ENCODE assay signal across 22 cellular contexts in genomic region chr22:47277511-47277910, GRCh38.
"Had no signal": no experiment of that assay in that cellular context is flagged by ENCODE, and none has a peak within 500 bp of the region (broad histone marks: within the 10 kb centered on the region; RNA-seq: fewer than 3 reads in every experiment).

No MANE protein-coding gene starts in this region.

- H3K27me3 ChIP-seq: brain microvascular endothelial cell had no signal

- H3K4me3 ChIP-seq: coronary artery, dorsolateral prefrontal cortex had no signal

- DNase-seq: activated CD4-positive, alpha-beta memory T cell treated with anti-CD3 and anti-CD28 coated beads for 36 hours; activated CD4-positive, alpha-beta T cell treated with anti-CD3 and anti-CD28 coated beads for 36 hours; activated CD4-positive, alpha-beta T cell treated with anti-CD3 and anti-CD28 coated beads, Interleukin-2, amount 10 ng/mL, durations not matched to agents 24 days and 14 days; activated CD4-positive, CD25-positive, alpha-beta regulatory T cell; activated CD4-positive, CD25-positive, alpha-beta regulatory T cell treated with anti-CD3 and anti-CD28 coated beads, Interleukin-2, amount 50 U/mL, for 72 hours; activated CD8-positive, alpha-beta memory T cell treated with anti-CD3 and anti-CD28 coated beads, Interleukin-2, amount 50 U/mL, for 48 hours; activated CD8-positive, alpha-beta T cell treated with anti-CD3 and anti-CD28 coated beads, Interleukin-2, amount 10 ng/mL, durations not matched to agents 7 days and 5 days; activated naive CD4-positive, alpha-beta T cell treated with anti-CD3 and anti-CD28 coated beads for 36 hours; activated naive CD8-positive, alpha-beta T cell treated with anti-CD3 and anti-CD28 coated beads for 36 hours; activated T-cell treated with anti-CD3 and anti-CD28 coated beads for 4 hours; activated T-cell treated with anti-CD3 and anti-CD28 coated beads, Interleukin-2, amount 50 U/mL, for 24 hours; activated T-cell treated with anti-CD3 and anti-CD28 coated beads, Interleukin-2, amount 50 U/mL, for 72 hours; amniotic stem cell; anterior cingulate cortex; brain microvascular endothelial cell; dorsolateral prefrontal cortex; effector memory CD4-positive, alpha-beta T cell; endodermal cell; foreskin fibroblast; head of caudate nucleus; T-helper 2 cell had no signal

- H3K36me3 ChIP-seq: brain microvascular endothelial cell had no signal

- H3K27ac ChIP-seq: brain microvascular endothelial cell, coronary artery had no signal
